19 cellular contexts compared by ENCODE assay signal in genomic region chr11:69385832-69386415, GRCh38.
DNase-seq lines count a peak whose midpoint lies in the region; ATAC-seq and TF ChIP-seq lines count a peak whose summit lies in the region.
"Had no signal": no experiment of that assay in that cellular context is flagged by ENCODE, and none has a peak within 500 bp of the region (broad histone marks: within the 10 kb centered on the region; RNA-seq: fewer than 3 reads in every experiment).

No MANE protein-coding gene starts in this region.

- 82 to 84% methylated on average over 13 to 14 of the region's 14 CpGs for WGBS in lower leg skin, 2 donors
- WGBS in stomach, 5 donors = 82 to 94% (median 89%) methylated on average over 11 to 14 of the region's 14 CpGs

- H3K27ac ChIP-seq in coronary artery (no peak overlapping the region), stomach (no peak overlapping the region)
- H3K27ac ChIP-seq: C4-2B, GM23248, KMS-11 had no signal

- no peak for TF ChIP-seq EP300 in stomach (IDR thresholded peaks at IDR 0.05)

- peaks cover 0 to 2% (median 0%) of the 10 kb centered on the region in 3 donors for H3K27me3 ChIP-seq in stomach

- H3K4me1 ChIP-seq in stomach = no peaks in the 10 kb centered on the region

- no peak for ATAC-seq in HG03025 (IDR thresholded peaks at IDR 0.05; ENCODE audit: low FRiP score, unreplicated experiment)
- ATAC-seq: HepG2 had no signal

- H3K36me3 ChIP-seq in stomach = no peaks in the 10 kb centered on the region

- intact Hi-C loops in lower leg skin (cut with DNase I; ENCODE audit: low total_unique reads) (no loop called here), stomach (cut with DNase I; ENCODE audit: low total_unique reads) (no loop called here)

- TF ChIP-seq CTCF in coronary artery (IDR thresholded peaks at IDR 0.05) (no peak), lower leg skin (IDR thresholded peaks at IDR 0.05) (no peak), stomach (IDR thresholded peaks at IDR 0.05) (no peak)

- peaks cover 0 to 22% (median 19%) of the 10 kb centered on the region in 4 donors for H3K9me3 ChIP-seq in stomach

- peak; percentile 34 for DNase-seq in activated effector memory CD4-positive, alpha-beta T cell treated with anti-CD3 and anti-CD28 coated beads, Interleukin-2, amount 50 U/mL, for 16 hours
- DNase-seq in activated effector memory CD4-positive, alpha-beta T cell treated with Interleukin-2 at 50 U/mL for 16 hours = no peak
- DNase-seq in coronary artery (ENCODE audit: low spot score) = peak; percentile 55
- peak; percentile 6 to 81 for DNase-seq in lower leg skin (ENCODE audit: low spot score in 2 of 2)
- peak; percentile 21 for DNase-seq in stomach
- no peak for DNase-seq in H4 (ENCODE audit: low spot score)
- no peak for DNase-seq in NCI-H2081 treated with DMSO at 0.1 percent for 48 hours (lab: John Stamatoyannopoulos, UW)
- DNase-seq: DMS 273 treated with DMSO at 0.1 percent for 48 hours, GF-D8, GM23248, NCI-H1436, NCI-H2081, NCI-H510A, NCI-H774, RPMI8226 had no signal

- no peak for TF ChIP-seq POLR2A in lower leg skin (IDR thresholded peaks at IDR 0.05)
- no peak for TF ChIP-seq POLR2A in stomach (IDR thresholded peaks at IDR 0.05)

- H3K4me3 ChIP-seq in coronary artery (no peak overlapping the region), lower leg skin (ENCODE audit: low read depth, poor library complexity, severe bottlenecking) (no peak overlapping the region), stomach (no peak overlapping the region)
- H3K4me3 ChIP-seq: GM23248 had no signal

Comparison
In these comparisons a context has a peak if more than half of its experiments do, and no peak if none do; other contexts are left out.
1. DNase-seq: peak in activated effector memory CD4-positive, alpha-beta T cell treated with anti-CD3 and anti-CD28 coated beads, Interleukin-2, amount 50 U/mL, for 16 hours (single experiment), coronary artery (single experiment), lower leg skin (2 of 2) and stomach (single experiment); none in activated effector memory CD4-positive, alpha-beta T cell treated with Interleukin-2 at 50 U/mL for 16 hours (single experiment), H4 (single experiment) and NCI-H2081 treated with DMSO at 0.1 percent for 48 hours (single experiment).